Comparison of ENCODE assay signal across 23 cellular contexts in genomic region chr16:2243781-2244180, GRCh38.
"Had no signal": no experiment of that assay in that cellular context is flagged by ENCODE, and none has a peak within 500 bp of the region (broad histone marks: within the 10 kb centered on the region; RNA-seq: fewer than 3 reads in every experiment).

No MANE protein-coding gene starts in this region.

- H3K4me2 ChIP-seq: KMS-11 had no signal

- DNase-seq: activated B cell treated with CpG ODN at 0.5 μM for 24 hours; activated CD4-positive, alpha-beta T cell treated with anti-CD3 and anti-CD28 coated beads for 1 hour; activated CD4-positive, alpha-beta T cell treated with anti-CD3 and anti-CD28 coated beads, Interleukin-2, amount 10 ng/mL, durations not matched to agents 24 days and 14 days; activated CD4-positive, alpha-beta T cell treated with anti-CD3 and anti-CD28 coated beads, Interleukin-2, amount 50 U/mL, for 48 hours; activated CD8-positive, alpha-beta memory T cell treated with anti-CD3 and anti-CD28 coated beads, Interleukin-2, amount 10 ng/mL, durations not matched to agents 7 days and 5 days; activated effector memory CD4-positive, alpha-beta T cell treated with anti-CD3 and anti-CD28 coated beads, Interleukin-2, amount 50 U/mL, for 16 hours; activated naive CD4-positive, alpha-beta T cell treated with Interleukin-2 at 50 U/mL for 16 hours; activated T-cell treated with anti-CD3 and anti-CD28 coated beads, Interleukin-2, amount 50 U/mL, for 4 hours; amygdala; NCI-H1092; NCI-H1694; NCI-H2029; NCI-H2107; NCI-H345; NCI-H510A; NCI-H526 treated with DMSO at 0.1 percent for 48 hours; NK-92 treated with Interleukin-12 subunit alpha and Interleukin-12 subunit beta, amount 100 ng/mL, for 24 hours; OCI-M1; SHP77 treated with DMSO at 0.1 percent for 48 hours; T-cell; T-helper 2 cell; T1000 had no signal

- H3K27ac ChIP-seq: KMS-11 had no signal

- ATAC-seq: activated CD8-positive, alpha-beta memory T cell treated with anti-CD3 and anti-CD28 coated beads, Interleukin-2, amount 10 ng/mL, durations not matched to agents 7 days and 5 days; T-cell had no signal

- H3K9ac ChIP-seq: KMS-11 had no signal
